Comparison of ENCODE assay signal across 12 cellular contexts in genomic region chr10:79078367-79079073, GRCh38. TPM values are rescaled to one million over a fixed set of nuclear protein-coding genes. Genes with fewer than 3 reads are reported as not detected.
A peak's percentile ranks its signal among the peaks of the same experiment; 100 is the strongest.
DNase-seq lines count a peak whose midpoint lies in the region; ATAC-seq, FAIRE-seq and TF ChIP-seq lines count a peak whose summit lies in the region.
"Had no signal": no experiment of that assay in that cellular context is flagged by ENCODE, and none has a peak within 500 bp of the region (broad histone marks: within the 10 kb centered on the region; RNA-seq: fewer than 3 reads in every experiment).

No MANE protein-coding gene starts in this region.

- H3K27ac Mint-ChIP-seq in brain = peak overlapping the region in 4 of 5 experiments; percentile 33 to 97 (median 42)

- H4K91ac ChIP-seq in mesenchymal stem cell (ENCODE audit: low read length) = no peak overlapping the region

- H3K9ac ChIP-seq in mesenchymal stem cell (ENCODE audit: low read length) = no peak overlapping the region

- H3K18ac ChIP-seq in mesenchymal stem cell (ENCODE audit: low read depth in 1 of 2, low read length in 2 of 2) = peak overlapping the region in 1 of 2 experiments; percentile 35

- H3K9me3 Mint-ChIP-seq in brain = no peaks in the 10 kb centered on the region

- H3K4ac ChIP-seq in mesenchymal stem cell (ENCODE audit: low read depth in 1 of 2, low read length in 2 of 2) = no peak overlapping the region

- no peaks in the 10 kb centered on the region for H3K27me3 ChIP-seq in mesenchymal stem cell (ENCODE audit: control insufficient read depth in 1 of 2, insufficient read depth in 1 of 2, low read length in 2 of 2)
- no peaks in the 10 kb centered on the region for H3K27me3 ChIP-seq in uterus
- no peaks in the 10 kb centered on the region for H3K27me3 ChIP-seq in pancreas

- H2BK12ac ChIP-seq in mesenchymal stem cell (ENCODE audit: low read length in 2 of 2) = no peak overlapping the region

- peak overlapping the region in 3 of 5 experiments; percentile 6 to 30 (median 18) for H3K4me3 Mint-ChIP-seq in brain

- no peak for TF ChIP-seq CTCF in brain (conservative IDR thresholded peaks at IDR 0.05)
- TF ChIP-seq CTCF in uterus (IDR thresholded peaks at IDR 0.05) = no peak
- no peak for TF ChIP-seq CTCF in pancreas (IDR thresholded peaks at IDR 0.05)

- peak overlapping the region; percentile 17 for H2BK15ac ChIP-seq in mesenchymal stem cell (ENCODE audit: low read depth, poor library complexity, severe bottlenecking)

- peaks cover 19 to 28% of the 10 kb centered on the region in 2 experiments for H3K36me3 ChIP-seq in mesenchymal stem cell (ENCODE audit: control insufficient read depth in 1 of 2, insufficient read depth in 2 of 2, low read depth in 1 of 2, low read length in 2 of 2)
- H3K36me3 ChIP-seq in uterus = no peaks in the 10 kb centered on the region
- H3K36me3 ChIP-seq in pancreas = no peaks in the 10 kb centered on the region

- no peak overlapping the region for H2BK120ac ChIP-seq in mesenchymal stem cell (ENCODE audit: low read depth, low read length)

- TF ChIP-seq POLR2A in uterus (IDR thresholded peaks at IDR 0.05) = no peak

- H3K27me3 Mint-ChIP-seq in brain = no peaks in the 10 kb centered on the region

- H3K4me2 ChIP-seq in mesenchymal stem cell (ENCODE audit: low read length, poor library complexity, severe bottlenecking) = no peak overlapping the region

- no peak overlapping the region for H2AFZ ChIP-seq in mesenchymal stem cell (ENCODE audit: low read depth, low read length)

- intact Hi-C loops in Right ventricle myocardium inferior (cut with DNase I) = loop anchor here (2.0 kb wide), 2 partner anchors 34 to 76 kb away; no protein-coding TSS in a partner anchor
- intact Hi-C loops in left ventricle myocardium superior (cut with micrococcal nuclease) = loop anchor here (10.0 kb wide), 2 partner anchors 66 to 106 kb away; no protein-coding TSS in a partner anchor
- intact Hi-C loops in uterus (cut with DNase I; ENCODE audit: low total_unique reads) = no loop called here
- intact Hi-C loops in pancreas (cut with DNase I) = loop anchor here in 2 of 3 donors (10.0 kb wide), 2 partner anchors 106 to 116 kb away; no protein-coding TSS in a partner anchor

- no peak overlapping the region for H4K8ac ChIP-seq in mesenchymal stem cell (ENCODE audit: low read length)

- H3K4me1 Mint-ChIP-seq in brain = peaks cover 90% of the 10 kb centered on the region

- ATAC-seq in Right ventricle myocardium inferior (no peak), left ventricle myocardium superior (no peak), pancreas (no peak)
- no peak for ATAC-seq in activated CD4-positive, CD25-positive, alpha-beta regulatory T cell treated with anti-CD3 and anti-CD28 coated beads, Interleukin-2, amount 50 U/mL, for 24 hours

- no peaks in the 10 kb centered on the region for H3K9me3 ChIP-seq in mesenchymal stem cell (ENCODE audit: control insufficient read depth, low read length)
- H3K9me3 ChIP-seq in uterus = no peaks in the 10 kb centered on the region
- no peaks in the 10 kb centered on the region for H3K9me3 ChIP-seq in pancreas

- H3K36me3 Mint-ChIP-seq in brain = peaks cover 10% of the 10 kb centered on the region

- peaks cover 86% of the 10 kb centered on the region for H3K4me1 ChIP-seq in mesenchymal stem cell (ENCODE audit: control insufficient read depth, insufficient read depth, low read depth, low read length)
- peaks cover 29 to 76% of the 10 kb centered on the region in 2 donors for H3K4me1 ChIP-seq in uterus
- H3K4me1 ChIP-seq in pancreas = peaks cover 76 to 92% (median 79%) of the 10 kb centered on the region in 3 donors

- H2AK5ac ChIP-seq in mesenchymal stem cell (ENCODE audit: low read length, severe bottlenecking) = peak overlapping the region; percentile 28

- no peaks in the 10 kb centered on the region for H3K79me1 ChIP-seq in mesenchymal stem cell (replicated peaks; ENCODE audit: low read length, poor library complexity, severe bottlenecking)

- no peak overlapping the region for H3K23ac ChIP-seq in mesenchymal stem cell (ENCODE audit: low read length in 2 of 2)

- WGBS in mesenchymal stem cell = 95% methylated on average over 7 of the region's 8 CpGs
- WGBS in pancreas, 2 donors = 77 to 82% methylated on average over 8 of the region's 8 CpGs

- DNase-seq in Right ventricle myocardium inferior (ENCODE audit: missing footprints) (peak; percentile 26), left ventricle myocardium superior (no peak), mesenchymal stem cell (no peak), uterus (no peak), pancreas (no peak), DMS53 (lab: John Stamatoyannopoulos, UW) (no peak)
- DNase-seq: activated naive CD4-positive, alpha-beta T cell treated with anti-CD3 and anti-CD28 coated beads, Interleukin-2, amount 50 U/mL, for 16 hours; Calu3; naive B cell; NCI-H187 had no signal

- H3K27ac ChIP-seq in mesenchymal stem cell (ENCODE audit: low read length, poor library complexity, severe bottlenecking) = no peak overlapping the region
- peak overlapping the region; percentile 74 to 77 for H3K27ac ChIP-seq in uterus
- H3K27ac ChIP-seq in pancreas = peak overlapping the region in 1 of 4 donors; percentile 27

- H3K14ac ChIP-seq in mesenchymal stem cell (ENCODE audit: low read length in 2 of 2) = no peak overlapping the region

- H3K4me3 ChIP-seq in mesenchymal stem cell (ENCODE audit: insufficient read depth in 1 of 2, low read depth in 1 of 2, low read length in 2 of 2) (no peak overlapping the region), uterus (no peak overlapping the region), pancreas (no peak overlapping the region)

- no peak overlapping the region for H2BK5ac ChIP-seq in mesenchymal stem cell (ENCODE audit: low read depth, low read length, poor library complexity, severe bottlenecking)

- FAIRE-seq in pancreas (lab: Jason Lieb, UNC) = no peak

RNA-seq across cellular contexts. Expression of gene ZMIZ1, which starts 9.8 kb away (rescaled TPM):
- total RNA-seq in Right ventricle myocardium inferior (48.8 TPM), left ventricle myocardium superior (49.5 TPM), uterus (100 to 1,000 TPM in 1 of 4 donors, 10 to 100 TPM in 3; 18.7 to 188 (median 36.7) TPM), pancreas (10 to 100 TPM; 21.3 to 45.0 (median 23.5) TPM)
- polyA plus RNA-seq in brain (ENCODE audit: insufficient read depth, low read depth, low replicate concordance) (90.5 TPM), pancreas (10 to 100 TPM; 14.5 to 20.8 TPM)
- 36.4 TPM for polyA plus RNA-seq in mesenchymal stem cell (2013, experiment 1 of 2)
- 35.8 TPM for polyA plus RNA-seq in mesenchymal stem cell (2013, experiment 2 of 2)
